In genomic region chr10:131673396-131673795, GRCh38 we compare ENCODE assay signal across 24 cellular contexts.
"Had no signal": no experiment of that assay in that cellular context is flagged by ENCODE, and none has a peak within 500 bp of the region (broad histone marks: within the 10 kb centered on the region; RNA-seq: fewer than 3 reads in every experiment).

No MANE protein-coding gene starts in this region.

- DNase-seq: hippocampal formation; left colon; left ventricle myocardium inferior; naive thymus-derived CD8-positive, alpha-beta T cell; occipital lobe; stimulated activated CD4-positive, alpha-beta T cell treated with anti-CD3 and anti-CD28 coated beads, Interleukin-12 subunit alpha, Interleukin-12 subunit beta, amount 100 ng/mL, for 4 hours; stimulated activated CD4-positive, alpha-beta T cell treated with anti-CD3 and anti-CD28 coated beads, Interleukin-15, amount 100 ng/mL, for 24 hours; stimulated activated CD4-positive, alpha-beta T cell treated with anti-CD3 and anti-CD28 coated beads, Interleukin-2, amount 100 ng/mL, for 24 hours; stimulated activated CD4-positive, alpha-beta T cell treated with anti-CD3 and anti-CD28 coated beads, Interleukin-4, amount 100 ng/mL, for 1 hour; stimulated activated naive B cell treated with anti-CD40 and anti-IgM and Interleukin-4, amounts not matched to agents 10 μg/mL and 1 μg/mL and 100 μg/mL, for 72 hours; stimulated activated naive CD8-positive, alpha-beta T cell treated with anti-CD3 and anti-CD28 coated beads, Interleukin-15, Interleukin-2, amounts not matched to agents 100 U/mL and 50 U/mL, for 24 hours; stomach; testis; thyroid gland; transverse colon; upper lobe of left lung had no signal

- H3K27me3 ChIP-seq: right atrium auricular region, right lobe of liver, testis, thyroid gland, transverse colon, upper lobe of left lung had no signal

- H3K9ac ChIP-seq: parathyroid adenoma had no signal

- H3K79me2 ChIP-seq: parathyroid adenoma had no signal

- H3K36me3 ChIP-seq: left ventricle myocardium inferior, neutrophil, right atrium auricular region, right lobe of liver, stomach, thyroid gland, transverse colon, upper lobe of left lung had no signal

- H3K4me2 ChIP-seq: smooth muscle cell had no signal

- H3K4me1 ChIP-seq: left ventricle myocardium inferior, parathyroid adenoma, right atrium auricular region, right lobe of liver, stomach, testis, thyroid gland, transverse colon, upper lobe of left lung had no signal

- ATAC-seq: left colon; naive thymus-derived CD8-positive, alpha-beta T cell; right lobe of liver; stimulated activated naive B cell treated with anti-CD40 and anti-IgM and Interleukin-4, amounts not matched to agents 10 μg/mL and 1 μg/mL and 100 μg/mL, for 72 hours; stimulated activated naive CD8-positive, alpha-beta T cell treated with anti-CD3 and anti-CD28 coated beads, Interleukin-15, Interleukin-2, amounts not matched to agents 100 U/mL and 50 U/mL, for 24 hours had no signal

- H3K9me3 ChIP-seq: neutrophil, right lobe of liver, testis, thyroid gland, transverse colon had no signal

- H2AFZ ChIP-seq: parathyroid adenoma had no signal

- H3K4me3 ChIP-seq: left ventricle myocardium inferior, lung, right atrium auricular region, right lobe of liver, smooth muscle cell, stomach, testis, thyroid gland, transverse colon, upper lobe of left lung had no signal

- H3K27ac ChIP-seq: left ventricle myocardium inferior, neutrophil, parathyroid adenoma, right atrium auricular region, right lobe of liver, stomach, testis, thyroid gland, transverse colon, upper lobe of left lung had no signal

- FAIRE-seq: keratinocyte, urothelium cell line had no signal
